In the genomic region with DNA sequence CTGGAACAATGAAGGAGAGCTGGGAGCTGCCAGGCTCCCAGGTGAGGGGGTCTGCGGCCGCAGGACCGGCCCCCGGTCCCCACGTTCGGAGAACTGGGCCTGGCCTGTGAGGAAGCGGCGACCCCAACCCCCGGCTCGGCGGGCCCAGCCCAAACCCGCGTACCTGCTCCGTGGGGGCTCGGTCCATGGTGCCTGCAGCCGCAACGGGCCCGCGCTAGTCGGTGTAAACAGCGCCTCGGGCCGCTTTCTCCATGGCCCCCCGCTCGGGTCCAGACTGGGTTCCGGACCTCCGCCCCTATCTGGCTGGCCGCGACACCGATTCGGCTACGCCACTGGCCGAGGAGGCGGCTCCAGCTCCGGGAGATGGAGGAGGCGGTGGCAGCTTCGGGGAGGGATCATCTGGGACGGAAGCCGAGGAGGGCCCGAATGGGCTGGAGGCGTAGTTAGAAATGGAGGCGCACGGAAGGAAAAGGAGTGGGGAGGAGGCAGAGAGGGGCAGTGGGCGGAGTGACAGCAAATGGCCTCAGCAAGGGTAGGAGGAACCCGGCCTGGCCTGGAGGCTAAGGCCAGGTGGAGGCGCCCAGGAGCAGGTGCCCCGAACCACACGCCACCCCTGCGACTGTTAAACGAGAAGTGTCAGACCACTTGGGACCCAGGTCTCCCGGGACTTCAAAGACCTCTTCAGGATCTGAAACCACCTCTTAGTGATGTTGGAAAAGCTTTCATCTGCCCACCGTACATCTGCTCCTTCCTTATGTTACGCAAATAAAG, we compare ENCODE assay signal across 8 cellular contexts.
A peak's percentile ranks its signal among the peaks of the same experiment; 100 is the strongest.
DNase-seq lines count a peak whose midpoint lies in the region; ATAC-seq and TF ChIP-seq lines count a peak whose summit lies in the region.

A gene with protein sequence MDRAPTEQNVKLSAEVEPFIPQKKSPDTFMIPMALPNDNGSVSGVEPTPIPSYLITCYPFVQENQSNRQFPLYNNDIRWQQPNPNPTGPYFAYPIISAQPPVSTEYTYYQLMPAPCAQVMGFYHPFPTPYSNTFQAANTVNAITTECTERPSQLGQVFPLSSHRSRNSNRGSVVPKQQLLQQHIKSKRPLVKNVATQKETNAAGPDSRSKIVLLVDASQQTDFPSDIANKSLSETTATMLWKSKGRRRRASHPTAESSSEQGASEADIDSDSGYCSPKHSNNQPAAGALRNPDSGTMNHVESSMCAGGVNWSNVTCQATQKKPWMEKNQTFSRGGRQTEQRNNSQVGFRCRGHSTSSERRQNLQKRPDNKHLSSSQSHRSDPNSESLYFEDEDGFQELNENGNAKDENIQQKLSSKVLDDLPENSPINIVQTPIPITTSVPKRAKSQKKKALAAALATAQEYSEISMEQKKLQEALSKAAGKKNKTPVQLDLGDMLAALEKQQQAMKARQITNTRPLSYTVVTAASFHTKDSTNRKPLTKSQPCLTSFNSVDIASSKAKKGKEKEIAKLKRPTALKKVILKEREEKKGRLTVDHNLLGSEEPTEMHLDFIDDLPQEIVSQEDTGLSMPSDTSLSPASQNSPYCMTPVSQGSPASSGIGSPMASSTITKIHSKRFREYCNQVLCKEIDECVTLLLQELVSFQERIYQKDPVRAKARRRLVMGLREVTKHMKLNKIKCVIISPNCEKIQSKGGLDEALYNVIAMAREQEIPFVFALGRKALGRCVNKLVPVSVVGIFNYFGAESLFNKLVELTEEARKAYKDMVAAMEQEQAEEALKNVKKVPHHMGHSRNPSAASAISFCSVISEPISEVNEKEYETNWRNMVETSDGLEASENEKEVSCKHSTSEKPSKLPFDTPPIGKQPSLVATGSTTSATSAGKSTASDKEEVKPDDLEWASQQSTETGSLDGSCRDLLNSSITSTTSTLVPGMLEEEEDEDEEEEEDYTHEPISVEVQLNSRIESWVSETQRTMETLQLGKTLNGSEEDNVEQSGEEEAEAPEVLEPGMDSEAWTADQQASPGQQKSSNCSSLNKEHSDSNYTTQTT (minus strand): TSS at position 334 of the 771 bp plus-strand sequence. CDS start 147 bp downstream, at position 187.

- H3K27ac Mint-ChIP-seq in central memory CD8-positive, alpha-beta T cell (ENCODE audit: low read depth) = peak within 1 kb of the TSS; percentile 98

- H3K4me3 Mint-ChIP-seq in central memory CD8-positive, alpha-beta T cell = peak within 1 kb of the TSS; percentile 98

- peak; percentile 91 for ATAC-seq in HG03196 (IDR thresholded peaks at IDR 0.05; ENCODE audit: unreplicated experiment)
- ATAC-seq in central memory CD8-positive, alpha-beta T cell (replicated peaks; ENCODE audit: extremely low read depth, poor library complexity, severe bottlenecking) = peak; percentile 92

- TF ChIP-seq POLR2A in GM18951 (IDR thresholded peaks at IDR 0.05; ENCODE audit: extremely low read depth, insufficient read depth, insufficient read length) = peak; percentile 74

- H3K27me3 Mint-ChIP-seq in central memory CD8-positive, alpha-beta T cell = no peaks in the 10 kb centered on the region

- peaks cover 13% of the 10 kb centered on the region for H3K36me3 Mint-ChIP-seq in central memory CD8-positive, alpha-beta T cell (ENCODE audit: insufficient read depth)

- in situ Hi-C loops in GM18951 (cut with MboI; ENCODE audit: low sequenced_read_pairs, unreplicated experiment) = no loop called here

- H3K4me3 ChIP-seq in AG10803 (ENCODE audit: low read length) = peak within 1 kb of the TSS; percentile 87

- TF ChIP-seq CTCF in AG10803 (conservative IDR thresholded peaks at IDR 0.05; ENCODE audit: low read length) = peak; percentile 32

- H3K4me1 Mint-ChIP-seq in central memory CD8-positive, alpha-beta T cell = peaks cover 36% of the 10 kb centered on the region

- peak; percentile 93 for DNase-seq in AG10803 (ENCODE audit: low read depth)
- DNase-seq in NCI-H226 = peak; percentile 99
- peak; percentile 83 for DNase-seq in activated CD4-positive, CD25-positive, alpha-beta regulatory T cell treated with anti-CD3 and anti-CD28 coated beads, Interleukin-2, amount 50 U/mL, for 16 hours (ENCODE audit: low read depth, low spot score)
- DNase-seq in central memory CD8-positive, alpha-beta T cell (ENCODE audit: low spot score in 2 of 2) = peak; percentile 81 to 83
- peak; percentile 99 for DNase-seq in islet precursor cell
- DNase-seq in stimulated activated CD4-positive, alpha-beta T cell treated with anti-CD3 and anti-CD28 coated beads, Interleukin-12 subunit alpha, Interleukin-12 subunit beta, amount 100 ng/mL, for 48 hours (ENCODE audit: low read depth in 2 of 3, low spot score in 1 of 3) = peak; percentile 85 to 89 (median 88)

- H3K9me3 Mint-ChIP-seq in central memory CD8-positive, alpha-beta T cell = no peaks in the 10 kb centered on the region

Comparison
In these comparisons a context has a peak if more than half of its experiments do, and no peak if none do; other contexts are left out.
1. Peak in every context shown above with its lines: DNase-seq, ATAC-seq and H3K4me3 ChIP-seq.